Comparison of ENCODE assay signal across 17 cellular contexts in the genomic region with DNA sequence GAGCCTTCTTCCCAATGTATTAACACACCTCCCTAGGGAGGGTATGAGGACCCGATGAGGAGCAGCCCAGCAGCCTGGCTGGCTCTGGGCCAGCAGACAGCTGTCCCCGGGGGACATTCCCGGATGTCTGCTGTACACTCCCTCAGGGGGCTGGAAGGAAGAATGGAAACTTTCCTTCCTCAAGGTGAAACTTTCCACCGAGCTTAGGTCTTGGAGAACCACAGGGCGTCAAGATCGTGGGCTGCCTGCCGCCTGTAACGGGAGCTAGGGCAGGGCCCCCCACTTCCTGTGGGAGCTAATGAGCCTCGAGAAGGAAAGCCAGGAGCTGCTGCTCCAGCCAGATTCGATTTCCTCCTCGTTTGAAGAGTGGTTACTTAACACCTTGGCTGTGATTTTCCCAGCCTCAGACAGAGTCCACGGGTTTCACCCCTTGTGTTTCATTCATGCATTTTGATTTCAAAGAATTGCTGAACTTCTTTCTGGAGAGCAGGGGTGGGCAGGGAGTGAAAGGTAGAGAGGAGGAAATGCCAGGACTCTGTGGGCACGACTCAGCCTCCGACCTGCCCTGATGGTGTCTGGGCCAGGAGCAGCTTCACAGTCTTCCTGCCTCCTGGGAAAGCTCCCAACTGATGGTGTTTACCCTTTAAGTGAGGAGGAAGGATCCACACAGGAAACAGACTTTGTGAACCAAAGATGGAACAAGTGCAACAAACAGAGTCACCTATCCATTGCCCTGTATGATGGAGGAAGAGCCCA. TPM values are rescaled to one million over a fixed set of nuclear protein-coding genes. Genes with fewer than 3 reads are reported as not detected.
A peak's percentile ranks its signal among the peaks of the same experiment; 100 is the strongest.
DNase-seq lines count a peak whose midpoint lies in the region; ATAC-seq, FAIRE-seq and TF ChIP-seq lines count a peak whose summit lies in the region.
"Had no signal": no experiment of that assay in that cellular context is flagged by ENCODE, and none has a peak within 500 bp of the region (broad histone marks: within the 10 kb centered on the region; RNA-seq: fewer than 3 reads in every experiment).

No MANE protein-coding gene starts in this region.

- H3K4me3 Mint-ChIP-seq in CD4-positive, CD25-positive, alpha-beta regulatory T cell, result no peak overlapping the region
- no peak overlapping the region for H3K4me3 Mint-ChIP-seq in immature natural killer cell

- no peaks in the 10 kb centered on the region for H3K4me1 ChIP-seq in CD4-positive, CD25-positive, alpha-beta regulatory T cell (ENCODE audit: control insufficient read depth, insufficient read depth, low read length, poor library complexity, severe bottlenecking)
- peaks cover 11% of the 10 kb centered on the region for H3K4me1 ChIP-seq in SJCRH30
- H3K4me1 ChIP-seq in kidney (ENCODE audit: control insufficient read depth in 1 of 2, insufficient read depth in 1 of 2, low read depth in 1 of 2, low read length in 2 of 2), result no peaks in the 10 kb centered on the region
- H3K4me1 ChIP-seq: parathyroid adenoma had no signal

- no peak for DNase-seq in CD4-positive, CD25-positive, alpha-beta regulatory T cell
- peak; percentile 27 for DNase-seq in HTR-8/SVneo (ENCODE audit: insufficient read length, low spot score)
- DNase-seq in SJCRH30, result peak; percentile 44 to 69
- DNase-seq in immature natural killer cell, result no peak
- no peak for DNase-seq in SW480 (ENCODE audit: low spot score)
- no peak for DNase-seq in inferior parietal cortex (ENCODE audit: extremely low spot score)
- DNase-seq in kidney, result no peak
- DNase-seq: activated CD4-positive, alpha-beta T cell treated with anti-CD3 and anti-CD28 coated beads, Interleukin-2, amount 50 U/mL, for 48 hours; amygdala; HCEC 1CT; heart right ventricle; left ventricle myocardium inferior; Right ventricle myocardium superior; T1000 had no signal

- H3K9me3 Mint-ChIP-seq in CD4-positive, CD25-positive, alpha-beta regulatory T cell, result peaks cover 0 to 2% (median 0%) of the 10 kb centered on the region in 7 donors
- no peaks in the 10 kb centered on the region for H3K9me3 Mint-ChIP-seq in immature natural killer cell

- H3K27ac Mint-ChIP-seq in CD4-positive, CD25-positive, alpha-beta regulatory T cell, result peak overlapping the region in 2 of 3 donors; percentile 23 to 52
- H3K27ac Mint-ChIP-seq in immature natural killer cell, result peak overlapping the region in 5 of 6 donors; percentile 28 to 74 (median 49)

- H3K4me1 Mint-ChIP-seq in CD4-positive, CD25-positive, alpha-beta regulatory T cell, result peaks cover 0 to 3% (median 1%) of the 10 kb centered on the region in 4 donors
- peaks cover 0 to 3% of the 10 kb centered on the region in 2 donors for H3K4me1 Mint-ChIP-seq in immature natural killer cell

- FAIRE-seq in HTR-8/SVneo (lab: Jason Lieb, UNC) (no peak), kidney (lab: Jason Lieb, UNC) (no peak)
- FAIRE-seq: GM12878 had no signal

- H3K27ac ChIP-seq in CD4-positive, CD25-positive, alpha-beta regulatory T cell (ENCODE audit: insufficient read depth, low read length, poor library complexity, severe bottlenecking), result no peak overlapping the region
- H3K27ac ChIP-seq in SJCRH30 (no peak overlapping the region), kidney (ENCODE audit: low read depth in 2 of 2, low read length in 2 of 2) (no peak overlapping the region)
- H3K27ac ChIP-seq: heart right ventricle, left ventricle myocardium inferior, parathyroid adenoma had no signal

- H3K36me3 ChIP-seq in CD4-positive, CD25-positive, alpha-beta regulatory T cell (ENCODE audit: control insufficient read depth, insufficient read depth, low read length), result no peaks in the 10 kb centered on the region
- H3K36me3 ChIP-seq in SJCRH30 (no peaks in the 10 kb centered on the region), kidney (ENCODE audit: control insufficient read depth in 1 of 2, insufficient read depth in 2 of 2, low read length in 2 of 2) (no peaks in the 10 kb centered on the region)
- H3K36me3 ChIP-seq: heart right ventricle, left ventricle myocardium inferior had no signal

- H3K9me3 ChIP-seq in CD4-positive, CD25-positive, alpha-beta regulatory T cell (ENCODE audit: control insufficient read depth in 2 of 2, low read length in 2 of 2), result no peaks in the 10 kb centered on the region
- H3K9me3 ChIP-seq in SJCRH30 (replicated peaks), result no peaks in the 10 kb centered on the region
- H3K9me3 ChIP-seq in kidney (ENCODE audit: control insufficient read depth in 1 of 2, low read length in 2 of 2), result no peaks in the 10 kb centered on the region
- H3K9me3 ChIP-seq: heart right ventricle, left ventricle myocardium inferior had no signal

- H3K36me3 Mint-ChIP-seq in CD4-positive, CD25-positive, alpha-beta regulatory T cell, result no peaks in the 10 kb centered on the region
- H3K36me3 Mint-ChIP-seq in immature natural killer cell, result peaks cover 3 to 6% (median 3%) of the 10 kb centered on the region in 3 donors

- intact Hi-C loops in kidney (cut with DNase I), result loop anchor here (5.0 kb wide), 1 partner anchor 130 kb away; no protein-coding TSS in a partner anchor

- H3K9ac ChIP-seq in kidney (ENCODE audit: low read length in 2 of 2), result no peak overlapping the region
- H3K9ac ChIP-seq: parathyroid adenoma had no signal

- no peak for TF ChIP-seq CTCF in kidney (IDR thresholded peaks at IDR 0.05; ENCODE audit: borderline replicate concordance, extremely low read depth, insufficient read depth)

- H3K27me3 Mint-ChIP-seq in CD4-positive, CD25-positive, alpha-beta regulatory T cell, result peaks cover 5% of the 10 kb centered on the region
- peaks cover 2 to 6% (median 4%) of the 10 kb centered on the region in 3 donors for H3K27me3 Mint-ChIP-seq in immature natural killer cell (ENCODE audit: low read depth in 3 of 3)

- H3K4me3 ChIP-seq in CD4-positive, CD25-positive, alpha-beta regulatory T cell (ENCODE audit: low read depth, low read length), result no peak overlapping the region
- H3K4me3 ChIP-seq in SJCRH30 (no peak overlapping the region), kidney (ENCODE audit: low read length in 2 of 2) (no peak overlapping the region)
- H3K4me3 ChIP-seq: GM12878, heart right ventricle, left ventricle myocardium inferior had no signal

- no peak for ATAC-seq in CD4-positive, CD25-positive, alpha-beta regulatory T cell (ENCODE audit: low read depth in 2 of 2)
- ATAC-seq in GM21447 (IDR thresholded peaks at IDR 0.05; ENCODE audit: unreplicated experiment), result no peak
- ATAC-seq: GM12878 had no signal

- no peaks in the 10 kb centered on the region for H3K27me3 ChIP-seq in CD4-positive, CD25-positive, alpha-beta regulatory T cell (ENCODE audit: control insufficient read depth, insufficient read depth, low read length)
- H3K27me3 ChIP-seq in SJCRH30, result no peaks in the 10 kb centered on the region

RNA-seq across cellular contexts. Expression of a gene that starts 29.7 kb away (rescaled TPM):
- 1.2 TPM for total RNA-seq in CD4-positive, CD25-positive, alpha-beta regulatory T cell
- 10 to 100 TPM; 12.4 to 16.1 (median 15.1) TPM for polyA plus RNA-seq in CD4-positive, CD25-positive, alpha-beta regulatory T cell
- total RNA-seq in SJCRH30 (2014; rRNA removed; shearing (Covaris generic)), result 209 and 216 TPM in 2 replicates
- polyA plus RNA-seq in immature natural killer cell (1 to 10 TPM; 4.2 to 6.2 (median 6.1) TPM), kidney (ENCODE audit: insufficient read depth, low read depth, low replicate concordance) (6.6 TPM)
- 1.6 TPM for total RNA-seq in kidney

RNA-seq across cellular contexts. Expression of a gene that starts 36.4 kb away (rescaled TPM):
- 32.5 TPM for total RNA-seq in CD4-positive, CD25-positive, alpha-beta regulatory T cell
- polyA plus RNA-seq in CD4-positive, CD25-positive, alpha-beta regulatory T cell, result 1 to 10 TPM; 3.8 to 6.4 (median 4.2) TPM
- 15.2 and 21.2 TPM in 2 replicates for total RNA-seq in SJCRH30 (2014; rRNA removed; shearing (Covaris generic))
- 1 to 10 TPM; 3.8 to 8.3 (median 4.3) TPM for polyA plus RNA-seq in immature natural killer cell
- total RNA-seq in kidney, result 40.0 TPM
- 5.7 TPM for polyA plus RNA-seq in kidney (ENCODE audit: insufficient read depth, low read depth, low replicate concordance)

Comparison
In these comparisons a context has a peak if more than half of its experiments do, and no peak if none do; other contexts are left out.
1. DNase-seq: peak in HTR-8/SVneo (single experiment) and SJCRH30 (2 of 2); none in CD4-positive, CD25-positive, alpha-beta regulatory T cell (0 of 3), immature natural killer cell (0 of 3), SW480 (single experiment), inferior parietal cortex (single experiment) and kidney (single experiment).
2. RNA of a gene that starts 29.7 kb away (total RNA-seq): 209 to 216 TPM in SJCRH30; 1.6 TPM in kidney (single experiment) and 1.2 TPM in CD4-positive, CD25-positive, alpha-beta regulatory T cell (single experiment); every median in the first group is over 10 times any median in the second.